In genomic region chr6:15387118-15387517, GRCh38 we compare ENCODE assay signal across 1 cellular context.
TF ChIP-seq lines count a peak whose summit lies in the region.

No MANE protein-coding gene starts in this region.

TF ChIP-seq in GM23338, 12 proteins besides CTCF, POLR2A, EP300 and RAD21 (continued from another document):
- TF ChIP-seq ZNF462 (CRISPR knock-in tag; IDR thresholded peaks at IDR 0.05): no peak
- no peak for TF ChIP-seq EZH2phosphoT487 (IDR thresholded peaks at IDR 0.05; ENCODE audit: unreplicated experiment)
- TF ChIP-seq JUNB (IDR thresholded peaks at IDR 0.05; ENCODE audit: unreplicated experiment): no peak
TF ChIP-seq in GM23338: peak in this region for 0.
